In the genomic region with DNA sequence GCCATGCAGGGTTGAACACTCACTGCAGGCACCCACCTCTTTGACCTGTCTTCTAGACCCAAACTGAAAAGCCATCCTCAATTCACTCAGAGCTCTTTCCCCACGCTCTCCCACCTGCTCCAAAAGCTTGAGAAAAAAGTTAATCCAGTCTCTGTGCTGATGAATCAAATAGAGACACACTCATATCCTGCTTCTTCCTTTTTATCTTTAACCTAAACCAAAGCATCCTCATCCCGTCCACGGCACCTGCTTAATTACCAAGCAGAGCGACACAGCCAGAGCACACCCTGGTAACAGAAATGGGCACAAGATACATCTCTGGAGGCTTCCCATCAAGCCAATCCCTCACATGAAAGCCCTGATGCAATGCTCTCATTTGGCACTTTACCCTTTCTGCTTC, we compare ENCODE assay signal across 18 cellular contexts.
"Had no signal": no experiment of that assay in that cellular context is flagged by ENCODE, and none has a peak within 500 bp of the region (broad histone marks: within the 10 kb centered on the region; RNA-seq: fewer than 3 reads in every experiment).

No MANE protein-coding gene starts in this region.

- ATAC-seq: effector memory CD8-positive, alpha-beta T cell; left cardiac atrium; naive thymus-derived CD8-positive, alpha-beta T cell; psoas muscle; right cardiac atrium; upper lobe of right lung had no signal

- FAIRE-seq: islet of Langerhans had no signal

- H3K4me3 Mint-ChIP-seq: activated B cell treated with CpG ODN at 0.5 μM for 24 hours; activated CD4-positive, alpha-beta T cell treated with anti-CD3 and anti-CD28 coated beads, Interleukin-2, amount 10 ng/mL, durations not matched to agents 7 days and 5 days; activated naive CD8-positive, alpha-beta T cell treated with anti-CD3 and anti-CD28 coated beads, Interleukin-2, amount 10 ng/mL, durations not matched to agents 7 days and 5 days; activated T-cell treated with anti-CD3 and anti-CD28 coated beads, Interleukin-2, amount 50 U/mL, for 24 hours; brain; effector memory CD8-positive, alpha-beta T cell; naive thymus-derived CD8-positive, alpha-beta T cell had no signal

- H3K27ac ChIP-seq: esophagus squamous epithelium, psoas muscle, testis, upper lobe of right lung had no signal

- H3K9me3 Mint-ChIP-seq: activated B cell treated with CpG ODN at 0.5 μM for 24 hours; activated CD4-positive, alpha-beta T cell treated with anti-CD3 and anti-CD28 coated beads, Interleukin-2, amount 10 ng/mL, durations not matched to agents 7 days and 5 days; activated naive CD8-positive, alpha-beta T cell treated with anti-CD3 and anti-CD28 coated beads, Interleukin-2, amount 10 ng/mL, durations not matched to agents 7 days and 5 days; activated T-cell treated with anti-CD3 and anti-CD28 coated beads, Interleukin-2, amount 50 U/mL, for 24 hours; effector memory CD8-positive, alpha-beta T cell had no signal

- H3K27ac Mint-ChIP-seq: activated B cell treated with CpG ODN at 0.5 μM for 24 hours; activated CD4-positive, alpha-beta T cell treated with anti-CD3 and anti-CD28 coated beads, Interleukin-2, amount 10 ng/mL, durations not matched to agents 7 days and 5 days; activated naive CD8-positive, alpha-beta T cell treated with anti-CD3 and anti-CD28 coated beads, Interleukin-2, amount 10 ng/mL, durations not matched to agents 7 days and 5 days; activated T-cell treated with anti-CD3 and anti-CD28 coated beads, Interleukin-2, amount 50 U/mL, for 24 hours; brain had no signal

- H3K36me3 Mint-ChIP-seq: activated naive CD8-positive, alpha-beta T cell treated with anti-CD3 and anti-CD28 coated beads, Interleukin-2, amount 10 ng/mL, durations not matched to agents 7 days and 5 days; naive thymus-derived CD8-positive, alpha-beta T cell had no signal

- H3K27me3 ChIP-seq: esophagus squamous epithelium, testis, upper lobe of right lung had no signal

- H3K4me1 ChIP-seq: psoas muscle, testis, upper lobe of right lung had no signal

- H3K27me3 Mint-ChIP-seq: activated B cell treated with CpG ODN at 0.5 μM for 24 hours; activated CD4-positive, alpha-beta T cell treated with anti-CD3 and anti-CD28 coated beads, Interleukin-2, amount 10 ng/mL, durations not matched to agents 7 days and 5 days; activated T-cell treated with anti-CD3 and anti-CD28 coated beads, Interleukin-2, amount 50 U/mL, for 24 hours; brain; effector memory CD8-positive, alpha-beta T cell had no signal

- H3K36me3 ChIP-seq: esophagus squamous epithelium, upper lobe of right lung had no signal

- DNase-seq: activated B cell treated with CpG ODN at 0.5 μM for 24 hours; activated CD4-positive, alpha-beta T cell treated with anti-CD3 and anti-CD28 coated beads, Interleukin-2, amount 10 ng/mL, durations not matched to agents 7 days and 5 days; activated effector memory CD4-positive, alpha-beta T cell treated with anti-CD3 and anti-CD28 coated beads, Interleukin-2, amount 50 U/mL, for 16 hours; activated naive CD8-positive, alpha-beta T cell treated with anti-CD3 and anti-CD28 coated beads, Interleukin-2, amount 10 ng/mL, durations not matched to agents 7 days and 5 days; activated T-cell treated with anti-CD3 and anti-CD28 coated beads, Interleukin-2, amount 50 U/mL, for 24 hours; anterior cingulate cortex; effector memory CD8-positive, alpha-beta T cell; esophagus squamous epithelium; left cardiac atrium; mesendoderm; naive thymus-derived CD8-positive, alpha-beta T cell; psoas muscle; right cardiac atrium; T-helper 9 cell; testis; upper lobe of right lung had no signal

- H3K4me1 Mint-ChIP-seq: naive thymus-derived CD8-positive, alpha-beta T cell had no signal

- H3K4me3 ChIP-seq: esophagus squamous epithelium, psoas muscle, testis, upper lobe of right lung had no signal

- H3K9me3 ChIP-seq: esophagus squamous epithelium, psoas muscle, testis, upper lobe of right lung had no signal
